Comparison of ENCODE assay signal across 22 cellular contexts in the genomic region with DNA sequence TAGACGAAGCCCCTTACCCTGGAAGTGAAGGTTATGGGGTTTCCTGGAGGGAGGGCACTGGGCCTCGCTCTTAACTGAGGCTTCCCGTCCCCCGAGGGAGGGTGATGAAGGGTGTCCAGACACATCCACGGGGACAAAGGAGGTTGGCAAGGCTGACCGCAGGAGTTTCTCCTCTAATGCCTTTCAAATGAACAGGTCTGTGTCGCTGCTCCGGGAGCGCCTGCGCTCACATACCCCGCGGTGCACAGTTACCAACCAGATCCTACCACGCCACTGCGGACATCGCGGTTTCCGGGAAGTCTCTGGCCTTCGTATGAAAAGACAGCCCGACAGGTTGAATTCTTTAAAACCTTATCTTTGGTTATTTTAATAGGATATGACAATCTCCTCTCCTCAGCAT. TPM values are rescaled to one million over a fixed set of nuclear protein-coding genes. Genes with fewer than 3 reads are reported as not detected.
DNase-seq lines count a peak whose midpoint lies in the region; ATAC-seq, FAIRE-seq and TF ChIP-seq lines count a peak whose summit lies in the region.
"Had no signal": no experiment of that assay in that cellular context is flagged by ENCODE, and none has a peak within 500 bp of the region (broad histone marks: within the 10 kb centered on the region; RNA-seq: fewer than 3 reads in every experiment).

No MANE protein-coding gene starts in this region.

- no peak overlapping the region for H3K4me3 Mint-ChIP-seq in endodermal cell
- H3K4me3 Mint-ChIP-seq: CD4-positive, alpha-beta T cell had no signal

- H3K9me2 ChIP-seq in PC-9 (ENCODE audit: insufficient read depth): no peaks in the 10 kb centered on the region

- TF ChIP-seq POLR2A in breast epithelium (IDR thresholded peaks at IDR 0.05): no peak

- H3K4me2 ChIP-seq in PC-9 (no peak overlapping the region), osteoblast (ENCODE audit: insufficient read depth, low read length) (no peak overlapping the region)

- H3K4me1 ChIP-seq in PC-9 (replicated peaks; ENCODE audit: insufficient read depth): peaks cover 46% of the 10 kb centered on the region
- H3K4me1 ChIP-seq in endodermal cell (ENCODE audit: control insufficient read depth, insufficient read depth, low read length): no peaks in the 10 kb centered on the region
- no peaks in the 10 kb centered on the region for H3K4me1 ChIP-seq in breast epithelium
- no peaks in the 10 kb centered on the region for H3K4me1 ChIP-seq in osteoblast (ENCODE audit: insufficient read depth, low read length)

- peak; percentile 68 for DNase-seq in DMS53 (lab: John Stamatoyannopoulos, UW)
- no peak for DNase-seq in DMS53 treated with DMSO at 0.1 percent for 48 hours (lab: John Stamatoyannopoulos, UW; ENCODE audit: unreplicated experiment)
- no peak for DNase-seq in PC-9
- peak; percentile 17 for DNase-seq in endodermal cell
- no peak for DNase-seq in breast epithelium (ENCODE audit: low spot score in 2 of 2)
- DNase-seq in HTR-8/SVneo (ENCODE audit: insufficient read length, low spot score): no peak
- DNase-seq in osteoblast (ENCODE audit: insufficient read length, low spot score, missing footprints): no peak
- DNase-seq: Caco-2; CD4-positive, alpha-beta T cell; GOT3; KBM-7; MG63; NCI-H1048; NCI-H1417 treated with DMSO at 0.1 percent for 48 hours; NCI-H1694 treated with DMSO at 0.1 percent for 48 hours; NCI-H2081 had no signal

- ATAC-seq in HG02870 (IDR thresholded peaks at IDR 0.05; ENCODE audit: unreplicated experiment): no peak
- ATAC-seq: HepG2 had no signal

- peaks cover 49% of the 10 kb centered on the region for H3F3A ChIP-seq in PC-9 (ENCODE audit: insufficient read depth, low read depth)

- H3K4me1 Mint-ChIP-seq in endodermal cell: peaks cover 4% of the 10 kb centered on the region

- CTCF ChIA-PET in PC-9 (lab: Charles Lee): no interaction called here

- H3K9me3 ChIP-seq in PC-9 (ENCODE audit: insufficient read depth, low read depth) (peaks cover 5% of the 10 kb centered on the region; the same call in 1 of the 2 replicates), endodermal cell (ENCODE audit: control insufficient read depth, low read length) (no peaks in the 10 kb centered on the region), breast epithelium (no peaks in the 10 kb centered on the region), osteoblast (ENCODE audit: low read depth, low read length) (no peaks in the 10 kb centered on the region)
- H3K9me3 ChIP-seq: Caco-2, MG63, SJCRH30 had no signal

- TF ChIP-seq CTCF in PC-9 (conservative IDR thresholded peaks at IDR 0.05): no peak
- no peak for TF ChIP-seq CTCF in endodermal cell (conservative IDR thresholded peaks at IDR 0.05)
- TF ChIP-seq CTCF in breast epithelium (IDR thresholded peaks at IDR 0.05): no peak
- no peak for TF ChIP-seq CTCF in osteoblast (IDR thresholded peaks at IDR 0.05; ENCODE audit: extremely low read depth, low read depth, low read length)

- H3K27me3 ChIP-seq in PC-9 (ENCODE audit: insufficient read depth, low read depth) (no peaks in the 10 kb centered on the region), endodermal cell (ENCODE audit: control insufficient read depth, insufficient read depth, low read length, poor library complexity, severe bottlenecking) (no peaks in the 10 kb centered on the region), breast epithelium (no peaks in the 10 kb centered on the region), osteoblast (ENCODE audit: insufficient read depth, low read length) (no peaks in the 10 kb centered on the region)
- H3K27me3 ChIP-seq: BLaER1, MG63, SJCRH30 had no signal

- H2AFZ ChIP-seq in PC-9 (no peak overlapping the region), osteoblast (ENCODE audit: low read length) (no peak overlapping the region)

- 0 out of 2 replicates have a peak, but pooled peaks cover 4% of the 10 kb centered on the region for H3K79me2 ChIP-seq in PC-9 (ENCODE audit: low read depth)
- H3K79me2 ChIP-seq in osteoblast (ENCODE audit: insufficient read depth, low read length): no peaks in the 10 kb centered on the region

- H3K27me3 Mint-ChIP-seq in endodermal cell (ENCODE audit: insufficient read depth): no peaks in the 10 kb centered on the region

- POLR2A ChIA-PET in PC-9 (lab: Charles Lee; ENCODE audit: unreplicated experiment): no interaction called here

- no peak for FAIRE-seq in HTR-8/SVneo (lab: Jason Lieb, UNC)
- FAIRE-seq: GM12892, HepG2, RCC 7860 had no signal

- BruUV-seq in PC-9 (replicated peaks; lab: Mats Ljungman, UMichigan): no TSS peak

- H4K20me1 ChIP-seq in PC-9 (ENCODE audit: insufficient read depth) (no peaks in the 10 kb centered on the region), osteoblast (ENCODE audit: insufficient read depth, low read length) (no peaks in the 10 kb centered on the region)
- H4K20me1 ChIP-seq: BLaER1 had no signal

- H3K27ac Mint-ChIP-seq in endodermal cell: no peak overlapping the region
- H3K27ac Mint-ChIP-seq: CD4-positive, alpha-beta T cell had no signal

- H3K27ac ChIP-seq in PC-9 (peak overlapping the region; percentile 94), endodermal cell (ENCODE audit: low read depth, low read length) (no peak overlapping the region), breast epithelium (no peak overlapping the region), osteoblast (ENCODE audit: low read depth, low read length) (no peak overlapping the region)
- H3K27ac ChIP-seq: BLaER1, SJCRH30 had no signal

- no peaks in the 10 kb centered on the region for H3K9me3 Mint-ChIP-seq in endodermal cell
- H3K9me3 Mint-ChIP-seq: CD4-positive, alpha-beta T cell had no signal

- intact Hi-C loops in PC-9 (cut with micrococcal nuclease; ENCODE audit: unreplicated experiment): loop anchor here (10.0 kb wide), 1 partner anchor 410 kb away; no protein-coding TSS in a partner anchor
- intact Hi-C loops in breast epithelium (cut with DNase I; ENCODE audit: low total_unique reads): no loop called here

- no peak overlapping the region for H3K4me3 ChIP-seq in PC-9
- no peak overlapping the region for H3K4me3 ChIP-seq in endodermal cell (ENCODE audit: low read length)
- no peak overlapping the region for H3K4me3 ChIP-seq in breast epithelium
- H3K4me3 ChIP-seq in osteoblast (ENCODE audit: insufficient read depth, low read length): no peak overlapping the region
- H3K4me3 ChIP-seq: BLaER1, MG63, SJCRH30 had no signal

- no peak overlapping the region for H3K9ac ChIP-seq in endodermal cell (ENCODE audit: extremely low read depth, low read length, poor library complexity, severe bottlenecking)
- H3K9ac ChIP-seq: BLaER1 had no signal

- WGBS in endodermal cell (ENCODE audit: insufficient coverage in 1 of 2, insufficient read length in 1 of 2), 2 experiments: 95 to 98% methylated on average over 12 to 19 of the region's 19 CpGs

- H3K36me3 Mint-ChIP-seq in endodermal cell (ENCODE audit: low read depth): peaks cover 2% of the 10 kb centered on the region

- peaks cover 12% of the 10 kb centered on the region; the same call in 1 of the 2 replicates for H3K36me3 ChIP-seq in PC-9 (ENCODE audit: low read depth)
- H3K36me3 ChIP-seq in endodermal cell (ENCODE audit: control insufficient read depth, insufficient read depth, low read length): no peaks in the 10 kb centered on the region
- H3K36me3 ChIP-seq in breast epithelium: no peaks in the 10 kb centered on the region
- no peaks in the 10 kb centered on the region for H3K36me3 ChIP-seq in osteoblast (ENCODE audit: insufficient read depth, low read length)
- H3K36me3 ChIP-seq: BLaER1, MG63, SJCRH30 had no signal

RNA-seq across cellular contexts. Expression of a gene that starts 41.3 kb away (rescaled TPM):
- total RNA-seq in PC-9 (2021): 31.3 and 39.2 TPM in 2 replicates
- 10 to 100 TPM; 16.9 to 23.7 TPM for total RNA-seq in endodermal cell
- polyA plus RNA-seq in endodermal cell (2013, experiment 1 of 2): 9.5 TPM
- 9.9 TPM for polyA plus RNA-seq in endodermal cell (2013, experiment 2 of 2)
- 10 to 100 TPM; 25.8 to 38.2 (median 29.5) TPM for total RNA-seq in breast epithelium
- 7.1 and 8.3 TPM in 2 replicates for total RNA-seq in osteoblast

Comparison
In these comparisons a context has a peak if more than half of its experiments do, and no peak if none do; other contexts are left out.
1. DNase-seq: peak in DMS53 (single experiment) and endodermal cell (single experiment); none in DMS53 treated with DMSO at 0.1 percent for 48 hours (single experiment), PC-9 (0 of 2), breast epithelium (0 of 2), HTR-8/SVneo (single experiment) and osteoblast (single experiment).